Comparison of ENCODE assay signal across 1 cellular context in genomic region chr2:128432423-128432822, GRCh38.
TF ChIP-seq lines count a peak whose summit lies in the region.

No MANE protein-coding gene starts in this region.

TF ChIP-seq in H1, 55 proteins besides CTCF, POLR2A, EP300 and RAD21 (continued from another document):
- TF ChIP-seq CBX8 (IDR thresholded peaks at IDR 0.05; ENCODE audit: borderline replicate concordance, low read depth, low read length) (no peak), SP1 (IDR thresholded peaks at IDR 0.05; ENCODE audit: low read depth, low read length) (no peak)
